In the genomic region with DNA sequence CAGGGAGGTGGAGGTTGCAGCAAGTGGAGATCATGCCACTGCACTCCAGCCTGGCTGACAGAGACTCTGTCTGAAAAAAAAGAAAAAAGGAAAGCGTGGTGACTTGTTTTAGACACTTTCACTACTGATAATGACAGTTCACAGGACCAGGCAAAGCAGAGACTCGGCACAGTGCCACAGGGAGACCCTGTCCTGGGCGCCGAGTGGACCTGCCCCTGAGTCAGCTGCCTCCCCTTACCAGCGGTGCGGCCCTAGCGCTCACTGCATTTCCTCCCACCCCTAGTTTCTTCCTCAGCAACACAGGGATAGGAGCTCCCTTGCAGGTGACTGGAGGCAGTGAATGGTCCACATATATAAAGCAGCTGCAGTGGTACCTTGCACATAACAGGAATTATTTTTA, we compare ENCODE assay signal across 31 cellular contexts.
"Had no signal": no experiment of that assay in that cellular context is flagged by ENCODE, and none has a peak within 500 bp of the region (broad histone marks: within the 10 kb centered on the region; RNA-seq: fewer than 3 reads in every experiment).

No MANE protein-coding gene starts in this region.

- DNase-seq: activated CD4-positive, alpha-beta memory T cell treated with anti-CD3 and anti-CD28 coated beads, Interleukin-2, amount 10 ng/mL, durations not matched to agents 7 days and 5 days; activated CD4-positive, alpha-beta T cell treated with anti-CD3 and anti-CD28 coated beads for 1 hour; activated CD4-positive, alpha-beta T cell treated with anti-CD3 and anti-CD28 coated beads for 48 hours; activated CD4-positive, CD25-positive, alpha-beta regulatory T cell; activated CD8-positive, alpha-beta memory T cell treated with anti-CD3 and anti-CD28 coated beads for 24 hours; activated CD8-positive, alpha-beta memory T cell treated with anti-CD3 and anti-CD28 coated beads, Interleukin-2, amount 10 ng/mL, durations not matched to agents 7 days and 5 days; activated CD8-positive, alpha-beta memory T cell treated with anti-CD3 and anti-CD28 coated beads, Interleukin-2, amount 50 U/mL, for 48 hours; activated effector memory CD4-positive, alpha-beta T cell treated with anti-CD3 and anti-CD28 coated beads, Interleukin-2, amount 50 U/mL, for 16 hours; activated naive CD4-positive, alpha-beta T cell; activated naive CD4-positive, alpha-beta T cell treated with anti-CD3 and anti-CD28 coated beads, Interleukin-2, amount 50 U/mL, for 16 hours; activated naive CD8-positive, alpha-beta T cell treated with anti-CD3 and anti-CD28 coated beads for 36 hours; activated T-cell treated with anti-CD3 and anti-CD28 coated beads, Interleukin-2, amount 50 U/mL, for 72 hours; amniotic stem cell; aorta; brain microvascular endothelial cell; central memory CD4-positive, alpha-beta T cell; NCI-H1092 treated with DMSO at 0.1 percent for 48 hours; NCI-H1417; NCI-H187 treated with DMSO at 0.1 percent for 48 hours; NCI-H2081; NCI-H2171 treated with DMSO at 0.1 percent for 48 hours; NCI-H226; NCI-H446 treated with DMSO at 0.1 percent for 48 hours; NCI-H524; SHP77; SJCRH30; T1000; WERI-Rb-1 had no signal

- H3K9me3 Mint-ChIP-seq: activated CD4-positive, alpha-beta memory T cell treated with anti-CD3 and anti-CD28 coated beads, Interleukin-2, amount 10 ng/mL, durations not matched to agents 7 days and 5 days; activated naive CD8-positive, alpha-beta T cell treated with anti-CD3 and anti-CD28 coated beads for 36 hours; activated T-cell treated with anti-CD3 and anti-CD28 coated beads, Interleukin-2, amount 50 U/mL, for 72 hours; activated T-helper 17 cell treated with anti-CD3 and anti-CD28 coated beads, Interleukin-2, amount 50 U/mL, for 72 hours had no signal

- H3K9me3 ChIP-seq: SJCRH30 had no signal

- H3K27ac ChIP-seq: brain microvascular endothelial cell, SJCRH30, SK-N-MC, WERI-Rb-1 had no signal

- H3K27ac Mint-ChIP-seq: activated CD4-positive, alpha-beta memory T cell treated with anti-CD3 and anti-CD28 coated beads, Interleukin-2, amount 10 ng/mL, durations not matched to agents 7 days and 5 days; activated CD8-positive, alpha-beta memory T cell treated with anti-CD3 and anti-CD28 coated beads, Interleukin-2, amount 10 ng/mL, durations not matched to agents 7 days and 5 days; activated naive CD8-positive, alpha-beta T cell treated with anti-CD3 and anti-CD28 coated beads for 36 hours; activated T-cell treated with anti-CD3 and anti-CD28 coated beads, Interleukin-2, amount 50 U/mL, for 72 hours; activated T-helper 17 cell treated with anti-CD3 and anti-CD28 coated beads, Interleukin-2, amount 50 U/mL, for 72 hours had no signal

- H3K27me3 ChIP-seq: brain microvascular endothelial cell, SJCRH30 had no signal

- H3K36me3 ChIP-seq: brain microvascular endothelial cell, SJCRH30, WERI-Rb-1 had no signal

- H3K4me1 Mint-ChIP-seq: activated CD4-positive, alpha-beta memory T cell treated with anti-CD3 and anti-CD28 coated beads, Interleukin-2, amount 10 ng/mL, durations not matched to agents 7 days and 5 days; activated CD8-positive, alpha-beta memory T cell treated with anti-CD3 and anti-CD28 coated beads, Interleukin-2, amount 10 ng/mL, durations not matched to agents 7 days and 5 days; activated naive CD8-positive, alpha-beta T cell treated with anti-CD3 and anti-CD28 coated beads for 36 hours; activated T-helper 17 cell treated with anti-CD3 and anti-CD28 coated beads, Interleukin-2, amount 50 U/mL, for 72 hours had no signal

- H3K4me1 ChIP-seq: SJCRH30 had no signal

- H3K36me3 Mint-ChIP-seq: activated CD8-positive, alpha-beta memory T cell treated with anti-CD3 and anti-CD28 coated beads, Interleukin-2, amount 10 ng/mL, durations not matched to agents 7 days and 5 days; activated naive CD8-positive, alpha-beta T cell treated with anti-CD3 and anti-CD28 coated beads for 36 hours had no signal

- H3K4me3 ChIP-seq: SJCRH30, SK-N-MC had no signal

- ATAC-seq: activated CD8-positive, alpha-beta memory T cell treated with anti-CD3 and anti-CD28 coated beads, Interleukin-2, amount 10 ng/mL, durations not matched to agents 7 days and 5 days; activated T-cell treated with anti-CD3 and anti-CD28 coated beads, Interleukin-2, amount 50 U/mL, for 72 hours; activated T-helper 17 cell treated with anti-CD3 and anti-CD28 coated beads, Interleukin-2, amount 50 U/mL, for 72 hours; Panc1 had no signal

- H3K4me3 Mint-ChIP-seq: activated CD4-positive, alpha-beta memory T cell treated with anti-CD3 and anti-CD28 coated beads, Interleukin-2, amount 10 ng/mL, durations not matched to agents 7 days and 5 days; activated CD8-positive, alpha-beta memory T cell treated with anti-CD3 and anti-CD28 coated beads, Interleukin-2, amount 10 ng/mL, durations not matched to agents 7 days and 5 days; activated naive CD8-positive, alpha-beta T cell treated with anti-CD3 and anti-CD28 coated beads for 36 hours; activated T-cell treated with anti-CD3 and anti-CD28 coated beads, Interleukin-2, amount 50 U/mL, for 72 hours; activated T-helper 17 cell treated with anti-CD3 and anti-CD28 coated beads, Interleukin-2, amount 50 U/mL, for 72 hours had no signal
